8 cellular contexts compared by ENCODE assay signal in genomic region chr17:42221886-42222745, GRCh38. TPM values are rescaled to one million over a fixed set of nuclear protein-coding genes. Genes with fewer than 3 reads are reported as not detected.
DNase-seq lines count a peak whose midpoint lies in the region; ATAC-seq and TF ChIP-seq lines count a peak whose summit lies in the region.

No MANE protein-coding gene starts in this region.

- intact Hi-C loops in activated T-helper 1 cell treated with anti-CD3 and anti-CD28 coated beads, Interleukin-12 subunit alpha, Interleukin-12 subunit beta, Interleukin-2, Interleukin-4 antibody, amounts not matched to agents 30 ng/mL and 10 ng/mL and 1 ng/mL, durations not matched to agents 14 hours and 24 hours and 36 hours (cut with micrococcal nuclease) = loop anchor here (1.0 to 2.0 kb wide), 3 partner anchors 67 to 184 kb away; no protein-coding TSS in a partner anchor

- no peaks in the 10 kb centered on the region for H3K4me1 ChIP-seq in foreskin keratinocyte

- H3K36me3 Mint-ChIP-seq in activated T-helper 1 cell treated with anti-CD3 and anti-CD28 coated beads, Interleukin-12 subunit alpha, Interleukin-12 subunit beta, Interleukin-2, Interleukin-4 antibody, amounts not matched to agents 30 ng/mL and 10 ng/mL and 1 ng/mL, durations not matched to agents 14 hours and 24 hours and 36 hours (ENCODE audit: low read depth) = peaks cover 33% of the 10 kb centered on the region

- ATAC-seq in foreskin keratinocyte (peak; percentile 37), HG03039 (IDR thresholded peaks at IDR 0.05; ENCODE audit: unreplicated experiment) (no peak), HG02571 (IDR thresholded peaks at IDR 0.05; ENCODE audit: unreplicated experiment) (no peak)

- no peaks in the 10 kb centered on the region for H3K27me3 ChIP-seq in foreskin keratinocyte

- H3K27ac Mint-ChIP-seq in activated T-helper 1 cell treated with anti-CD3 and anti-CD28 coated beads, Interleukin-12 subunit alpha, Interleukin-12 subunit beta, Interleukin-2, Interleukin-4 antibody, amounts not matched to agents 30 ng/mL and 10 ng/mL and 1 ng/mL, durations not matched to agents 14 hours and 24 hours and 36 hours = peak overlapping the region; percentile 46

- H3K27ac ChIP-seq in C4-2B (no peak overlapping the region), foreskin keratinocyte (no peak overlapping the region)

- DNase-seq in HEK293T (ENCODE audit: extremely low spot score) (peak; percentile 70), RPMI8226 (peak; percentile 56), foreskin keratinocyte (peak; percentile 6 to 12), putamen (ENCODE audit: low spot score) (peak; percentile 19)
- peak; percentile 38 for DNase-seq in activated T-helper 1 cell treated with anti-CD3 and anti-CD28 coated beads, Interleukin-12 subunit alpha, Interleukin-12 subunit beta, Interleukin-2, Interleukin-4 antibody, amounts not matched to agents 30 ng/mL and 10 ng/mL and 1 ng/mL, durations not matched to agents 14 hours and 24 hours and 36 hours (ENCODE audit: low spot score)

- POLR2A ChIA-PET in HEK293T (lab: Yijun Ruan, JAX) = interaction anchor here (0.8 to 1.6 kb wide), 2 partner anchors 14 to 49 kb away, joined by 3 to 5 read pairs; no protein-coding TSS in a partner anchor

- H3K9me3 Mint-ChIP-seq in activated T-helper 1 cell treated with anti-CD3 and anti-CD28 coated beads, Interleukin-12 subunit alpha, Interleukin-12 subunit beta, Interleukin-2, Interleukin-4 antibody, amounts not matched to agents 30 ng/mL and 10 ng/mL and 1 ng/mL, durations not matched to agents 14 hours and 24 hours and 36 hours = no peaks in the 10 kb centered on the region

- no peaks in the 10 kb centered on the region for H3K27me3 Mint-ChIP-seq in activated T-helper 1 cell treated with anti-CD3 and anti-CD28 coated beads, Interleukin-12 subunit alpha, Interleukin-12 subunit beta, Interleukin-2, Interleukin-4 antibody, amounts not matched to agents 30 ng/mL and 10 ng/mL and 1 ng/mL, durations not matched to agents 14 hours and 24 hours and 36 hours (ENCODE audit: insufficient read depth)

- CTCF ChIA-PET in HEK293T (lab: Yijun Ruan, JAX) = interaction anchor here (0.6 to 2.3 kb wide), 28 partner anchors 8 to 345 kb away, joined by 3 to 13 read pairs (median 4); partner anchors contain the start of genes GHDC and HCRT

- peak; percentile 73 for TF ChIP-seq CTCF in C4-2B (conservative IDR thresholded peaks at IDR 0.05)
- peak; percentile 74 for TF ChIP-seq CTCF in foreskin keratinocyte (conservative IDR thresholded peaks at IDR 0.05)

- no peaks in the 10 kb centered on the region for H3K4me1 Mint-ChIP-seq in activated T-helper 1 cell treated with anti-CD3 and anti-CD28 coated beads, Interleukin-12 subunit alpha, Interleukin-12 subunit beta, Interleukin-2, Interleukin-4 antibody, amounts not matched to agents 30 ng/mL and 10 ng/mL and 1 ng/mL, durations not matched to agents 14 hours and 24 hours and 36 hours (ENCODE audit: low read depth)

- no peak overlapping the region for H3K4me3 Mint-ChIP-seq in activated T-helper 1 cell treated with anti-CD3 and anti-CD28 coated beads, Interleukin-12 subunit alpha, Interleukin-12 subunit beta, Interleukin-2, Interleukin-4 antibody, amounts not matched to agents 30 ng/mL and 10 ng/mL and 1 ng/mL, durations not matched to agents 14 hours and 24 hours and 36 hours

TF ChIP-seq in HEK293T, 16 proteins besides CTCF, POLR2A, EP300 and RAD21:
- TF ChIP-seq NFRKB (IDR thresholded peaks at IDR 0.05) (no peak), CTBP1 (IDR thresholded peaks at IDR 0.05; ENCODE audit: borderline replicate concordance) (no peak), TARDBP (IDR thresholded peaks at IDR 0.05) (no peak), LEF1 (IDR thresholded peaks at IDR 0.05; ENCODE audit: borderline replicate concordance) (no peak), SP1 (IDR thresholded peaks at IDR 0.05) (no peak), ELF4 (IDR thresholded peaks at IDR 0.05) (no peak), SUZ12 (IDR thresholded peaks at IDR 0.05) (no peak), L3MBTL2 (conservative IDR thresholded peaks at IDR 0.05) (no peak), ARNT (IDR thresholded peaks at IDR 0.05) (no peak), FOXA1 (IDR thresholded peaks at IDR 0.05) (no peak), FOXK2 (IDR thresholded peaks at IDR 0.05) (no peak)

RNA-seq across cellular contexts. Expression of gene GHDC, which starts 27.8 kb away (rescaled TPM):
- total RNA-seq in activated T-helper 1 cell treated with anti-CD3 and anti-CD28 coated beads, Interleukin-12 subunit alpha, Interleukin-12 subunit beta, Interleukin-2, Interleukin-4 antibody, amounts not matched to agents 30 ng/mL and 10 ng/mL and 1 ng/mL, durations not matched to agents 14 hours and 24 hours and 36 hours = 15.2 and 15.5 TPM in 2 replicates
- 7.0 and 8.6 TPM in 2 replicates for total RNA-seq in foreskin keratinocyte
- polyA plus RNA-seq in foreskin keratinocyte = 7.6 and 8.0 TPM in 2 replicates

RNA-seq across cellular contexts. Expression of gene HCRT, which starts 36.9 kb away (rescaled TPM):
- total RNA-seq in activated T-helper 1 cell treated with anti-CD3 and anti-CD28 coated beads, Interleukin-12 subunit alpha, Interleukin-12 subunit beta, Interleukin-2, Interleukin-4 antibody, amounts not matched to agents 30 ng/mL and 10 ng/mL and 1 ng/mL, durations not matched to agents 14 hours and 24 hours and 36 hours = not detected in 2 replicates
- not detected in 2 replicates for total RNA-seq in foreskin keratinocyte
- polyA plus RNA-seq in foreskin keratinocyte = not detected in 2 replicates

RNA-seq across cellular contexts. Expression of gene KCNH4, which starts 41.2 kb away (rescaled TPM):
- total RNA-seq in activated T-helper 1 cell treated with anti-CD3 and anti-CD28 coated beads, Interleukin-12 subunit alpha, Interleukin-12 subunit beta, Interleukin-2, Interleukin-4 antibody, amounts not matched to agents 30 ng/mL and 10 ng/mL and 1 ng/mL, durations not matched to agents 14 hours and 24 hours and 36 hours = 1.7 and 1.9 TPM in 2 replicates
- total RNA-seq in foreskin keratinocyte = not detected in 2 replicates
- not detected in 2 replicates for polyA plus RNA-seq in foreskin keratinocyte

RNA-seq across cellular contexts. Expression of gene STAT5B, which starts 54.1 kb away (rescaled TPM):
- total RNA-seq in activated T-helper 1 cell treated with anti-CD3 and anti-CD28 coated beads, Interleukin-12 subunit alpha, Interleukin-12 subunit beta, Interleukin-2, Interleukin-4 antibody, amounts not matched to agents 30 ng/mL and 10 ng/mL and 1 ng/mL, durations not matched to agents 14 hours and 24 hours and 36 hours = 191 and 199 TPM in 2 replicates
- total RNA-seq in foreskin keratinocyte = 13.4 and 15.0 TPM in 2 replicates
- polyA plus RNA-seq in foreskin keratinocyte = 4.9 and 6.1 TPM in 2 replicates

Comparison
In these comparisons a context has a peak if more than half of its experiments do, and no peak if none do; other contexts are left out.
1. DNase-seq: peak in every context shown above with its lines; median percentile 70 in HEK293T; 56 in RPMI8226; 38 in activated T-helper 1 cell treated with anti-CD3 and anti-CD28 coated beads, Interleukin-12 subunit alpha, Interleukin-12 subunit beta, Interleukin-2, Interleukin-4 antibody, amounts not matched to agents 30 ng/mL and 10 ng/mL and 1 ng/mL, durations not matched to agents 14 hours and 24 hours and 36 hours; 19 in putamen; 9 in foreskin keratinocyte.